In the genomic region with DNA sequence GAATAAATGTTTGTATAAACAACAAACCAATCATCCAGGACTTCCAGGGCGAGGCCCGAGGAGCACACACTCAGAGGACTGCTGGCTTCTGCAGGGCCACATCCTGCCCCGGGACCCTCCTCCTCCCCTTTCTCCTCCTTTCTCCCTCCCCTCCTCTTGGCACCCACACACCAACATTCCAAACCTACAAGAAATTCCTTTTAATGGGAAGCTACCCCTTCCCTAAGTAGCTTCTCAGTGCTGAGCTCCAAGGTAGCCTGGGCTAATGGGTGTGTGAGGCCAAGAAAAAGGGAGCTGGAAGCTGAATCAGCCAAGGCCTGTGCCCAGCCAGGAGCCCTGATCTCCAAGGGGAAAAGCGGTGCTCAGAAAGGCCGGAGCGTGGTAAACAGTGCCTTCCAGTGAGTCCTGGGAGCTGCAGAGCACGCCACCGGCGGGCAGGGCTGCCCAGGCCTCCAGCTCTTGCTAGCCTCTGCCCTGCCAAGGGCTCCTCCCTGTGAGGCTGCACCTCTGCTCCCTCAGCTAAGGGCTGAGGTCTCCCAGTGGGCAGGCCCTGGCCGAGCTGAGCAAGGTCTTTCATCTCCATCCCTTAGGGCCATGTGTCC, we compare ENCODE assay signal across 17 cellular contexts. TPM values are rescaled to one million over a fixed set of nuclear protein-coding genes. Genes with fewer than 3 reads are reported as not detected.
"Had no signal": no experiment of that assay in that cellular context is flagged by ENCODE, and none has a peak within 500 bp of the region (broad histone marks: within the 10 kb centered on the region; RNA-seq: fewer than 3 reads in every experiment).

No MANE protein-coding gene starts in this region.

- H3K9me3 ChIP-seq: adrenal gland, upper lobe of right lung had no signal

- H3K27ac Mint-ChIP-seq: brain; immature natural killer cell; natural killer cell treated with Interleukin-12 subunit alpha and Interleukin-12 subunit beta and Interleukin-15 and Interleukin-18, amount 100 ng/mL, for 72 hours; stimulated activated naive CD8-positive, alpha-beta T cell treated with anti-CD3 and anti-CD28 coated beads, Interleukin-15, Interleukin-2, amounts not matched to agents 100 ng/mL and 50 ng/mL, for 24 hours had no signal

- H3K4me1 ChIP-seq: adrenal gland, upper lobe of right lung had no signal

- H3K36me3 ChIP-seq: adrenal gland, upper lobe of right lung had no signal

- H3K36me3 Mint-ChIP-seq: brain; immature natural killer cell; natural killer cell treated with Interleukin-12 subunit alpha and Interleukin-12 subunit beta and Interleukin-15 and Interleukin-18, amount 100 ng/mL, for 72 hours had no signal

- H3K27me3 ChIP-seq: adrenal gland, upper lobe of right lung had no signal

- DNase-seq: activated naive CD4-positive, alpha-beta T cell treated with anti-CD3 and anti-CD28 coated beads, Interleukin-2, amount 50 U/mL, for 16 hours; activated T-cell treated with anti-CD3 and anti-CD28 coated beads, Interleukin-2, amount 50 U/mL, for 1 hour; immature natural killer cell; stimulated activated CD4-positive, alpha-beta T cell treated with anti-CD3 and anti-CD28 coated beads, Interleukin-4, amount 100 ng/mL, for 1 hour; upper lobe of right lung had no signal

- H3K27me3 Mint-ChIP-seq: natural killer cell treated with Interleukin-12 subunit alpha and Interleukin-12 subunit beta and Interleukin-15 and Interleukin-18, amount 100 ng/mL, for 72 hours; stimulated activated naive CD8-positive, alpha-beta T cell treated with anti-CD3 and anti-CD28 coated beads, Interleukin-15, Interleukin-2, amounts not matched to agents 100 ng/mL and 50 ng/mL, for 24 hours had no signal

- H3K4me1 Mint-ChIP-seq: immature natural killer cell had no signal

- H3K9me3 Mint-ChIP-seq: brain; immature natural killer cell; natural killer cell treated with Interleukin-12 subunit alpha and Interleukin-12 subunit beta and Interleukin-15 and Interleukin-18, amount 100 ng/mL, for 72 hours; stimulated activated naive CD8-positive, alpha-beta T cell treated with anti-CD3 and anti-CD28 coated beads, Interleukin-15, Interleukin-2, amounts not matched to agents 100 ng/mL and 50 ng/mL, for 24 hours had no signal

- H3K27ac ChIP-seq: adrenal gland, upper lobe of right lung had no signal

- H3K4me3 Mint-ChIP-seq: brain; immature natural killer cell; natural killer cell treated with Interleukin-12 subunit alpha and Interleukin-12 subunit beta and Interleukin-15 and Interleukin-18, amount 100 ng/mL, for 72 hours; stimulated activated naive CD8-positive, alpha-beta T cell treated with anti-CD3 and anti-CD28 coated beads, Interleukin-15, Interleukin-2, amounts not matched to agents 100 ng/mL and 50 ng/mL, for 24 hours had no signal

- H3K4me3 ChIP-seq: adrenal gland, lung, upper lobe of right lung had no signal

RNA-seq across cellular contexts. Expression of a gene that starts 3.9 kb away (rescaled TPM):
- total RNA-seq: mononuclear cell; natural killer cell treated with Interleukin-12 subunit alpha and Interleukin-12 subunit beta and Interleukin-15 and Interleukin-18, amount 100 ng/mL, for 72 hours; pulmonary artery endothelial cell; T-helper 2 cell treated with Interferon-gamma antibody and Interleukin-4, amounts not matched to agents 100 ng/mL and 5 ng/mL, for 36 hours; temporal lobe had no signal
- polyA plus RNA-seq: immature natural killer cell had no signal

RNA-seq across cellular contexts. Expression of a gene that starts 21.1 kb away (rescaled TPM):
- total RNA-seq: dermis microvascular lymphatic vessel endothelial cell; fibroblast of villous mesenchyme; natural killer cell treated with Interleukin-12 subunit alpha and Interleukin-12 subunit beta and Interleukin-15 and Interleukin-18, amount 100 ng/mL, for 72 hours; osteocyte; pulmonary artery endothelial cell; T-helper 2 cell treated with Interferon-gamma antibody and Interleukin-4, amounts not matched to agents 100 ng/mL and 5 ng/mL, for 36 hours; temporal lobe; upper lobe of right lung had no signal
- polyA plus RNA-seq: immature natural killer cell had no signal

RNA-seq across cellular contexts. Expression of a gene that starts 36.3 kb away (rescaled TPM):
- total RNA-seq: dermis microvascular lymphatic vessel endothelial cell, fibroblast of villous mesenchyme, pulmonary artery endothelial cell had no signal
- polyA plus RNA-seq: immature natural killer cell had no signal
